8 cellular contexts compared by ENCODE assay signal in the genomic region with DNA sequence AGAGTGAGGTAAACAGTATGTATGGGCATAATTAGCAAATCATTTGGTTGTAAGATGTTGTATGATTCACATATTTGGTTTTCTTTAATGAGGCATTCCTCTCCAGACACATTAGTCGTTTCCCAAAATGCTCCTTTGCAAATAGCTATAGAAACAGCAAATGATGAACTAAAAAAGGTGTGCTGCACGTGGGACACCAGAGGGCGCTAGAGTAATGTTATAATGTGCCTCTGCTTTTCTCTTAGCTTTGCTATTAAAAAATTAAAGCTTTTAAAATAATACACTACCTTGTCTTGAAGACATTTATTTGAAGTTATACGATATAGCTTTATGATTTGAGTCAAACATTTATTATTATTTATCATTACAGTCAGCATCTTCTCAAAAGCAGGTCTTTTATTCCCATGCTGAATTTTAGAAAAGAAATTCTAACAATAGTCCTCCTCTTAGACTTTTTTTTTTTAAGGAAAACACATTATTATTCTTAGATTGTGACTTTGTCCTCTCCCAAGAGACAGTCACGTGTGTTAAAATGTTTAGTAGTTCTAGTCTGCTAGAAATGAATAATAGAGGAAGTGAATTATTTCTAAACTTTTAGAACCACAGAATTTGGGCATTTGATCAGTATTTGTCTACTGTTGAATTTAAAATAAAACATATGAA.
DNase-seq lines count a peak whose midpoint lies in the region; ATAC-seq and TF ChIP-seq lines count a peak whose summit lies in the region.

No MANE protein-coding gene starts in this region.

- WGBS in ovary, 3 donors = 1% methylated on average over 5 of the region's 5 CpGs

- H3K27ac ChIP-seq in ovary = no peak overlapping the region

- DNase-seq in DMS79 (lab: John Stamatoyannopoulos, UW) (peak; percentile 9), NOMO-1 (lab: John Stamatoyannopoulos, UW; ENCODE audit: unreplicated experiment in 2 of 2) (peak; percentile 43 to 88), foreskin fibroblast (peak; percentile 54 to 87), ovary (peak; percentile 20 to 63 (median 46))
- peak; percentile 37 for DNase-seq in activated T-cell treated with anti-CD3 and anti-CD28 coated beads, Interleukin-2, amount 50 U/mL, for 4 hours

- H3K36me3 ChIP-seq in ovary = no peaks in the 10 kb centered on the region

- no peaks in the 10 kb centered on the region for H3K36me3 Mint-ChIP-seq in activated T-cell treated with anti-CD3 and anti-CD28 coated beads, Interleukin-2, amount 50 U/mL, for 4 hours (ENCODE audit: insufficient read depth)

- H3K9me3 ChIP-seq in ovary = no peaks in the 10 kb centered on the region

- H3K9me3 Mint-ChIP-seq in activated T-cell treated with anti-CD3 and anti-CD28 coated beads, Interleukin-2, amount 50 U/mL, for 4 hours = no peaks in the 10 kb centered on the region

- peaks cover 4% of the 10 kb centered on the region for H3K4me1 ChIP-seq in ovary (ENCODE audit: insufficient read depth)

- peaks cover 4% of the 10 kb centered on the region for H3K27me3 Mint-ChIP-seq in activated T-cell treated with anti-CD3 and anti-CD28 coated beads, Interleukin-2, amount 50 U/mL, for 4 hours (ENCODE audit: low read depth)

- H3K4me3 Mint-ChIP-seq in activated T-cell treated with anti-CD3 and anti-CD28 coated beads, Interleukin-2, amount 50 U/mL, for 4 hours = no peak overlapping the region

- H3K4me3 ChIP-seq in foreskin fibroblast (ENCODE audit: low read depth in 1 of 2, low read length in 2 of 2) (no peak overlapping the region), ovary (no peak overlapping the region)

- TF ChIP-seq CTCF in foreskin fibroblast (IDR thresholded peaks at IDR 0.05; ENCODE audit: low read depth, low read length) (peak; percentile 84), ovary (IDR thresholded peaks at IDR 0.05) (peak; percentile 73 to 77 (median 77))

- intact Hi-C loops in ovary (cut with DNase I) = loop anchor here in 3 of 4 donors (5.0 to 10.0 kb wide), 3 partner anchors 85 to 405 kb away; partner anchors contain the start of genes BRCA2 (in 2 of the 3) and ZAR1L (in 2 of the 3)

- no peaks in the 10 kb centered on the region for H3K27me3 ChIP-seq in ovary

- ATAC-seq in HG03159 (IDR thresholded peaks at IDR 0.05; ENCODE audit: unreplicated experiment) (peak; percentile 57), HG03439 (IDR thresholded peaks at IDR 0.05; ENCODE audit: unreplicated experiment) (no peak), HG03095 (IDR thresholded peaks at IDR 0.05; ENCODE audit: unreplicated experiment) (no peak)
- no peak for ATAC-seq in activated T-cell treated with anti-CD3 and anti-CD28 coated beads, Interleukin-2, amount 50 U/mL, for 4 hours

- no peak for TF ChIP-seq EP300 in ovary (IDR thresholded peaks at IDR 0.05)

- TF ChIP-seq POLR2A in ovary (IDR thresholded peaks at IDR 0.05) = no peak

- peaks cover 7% of the 10 kb centered on the region for H3K4me1 Mint-ChIP-seq in activated T-cell treated with anti-CD3 and anti-CD28 coated beads, Interleukin-2, amount 50 U/mL, for 4 hours (ENCODE audit: low read depth)

Comparison
In these comparisons a context has a peak if more than half of its experiments do, and no peak if none do; other contexts are left out.
1. DNase-seq: peak in every context shown above with its lines; median percentile 70 in foreskin fibroblast; 66 in NOMO-1; 46 in ovary; 37 in activated T-cell treated with anti-CD3 and anti-CD28 coated beads, Interleukin-2, amount 50 U/mL, for 4 hours; 9 in DMS79.